Comparison of ENCODE assay signal across 1 cellular context in genomic region chr2:184067502-184067901, GRCh38.
TF ChIP-seq lines count a peak whose summit lies in the region.

No MANE protein-coding gene starts in this region.

TF ChIP-seq in WTC11, 78 proteins besides CTCF, POLR2A, EP300 and RAD21 (continued from another document):
- no peak for TF ChIP-seq HMGXB4 (CRISPR knock-in tag; IDR thresholded peaks at IDR 0.05)
- no peak for TF ChIP-seq SMAD4 (CRISPR knock-in tag; IDR thresholded peaks at IDR 0.05)
- TF ChIP-seq FOXJ3 (CRISPR knock-in tag; IDR thresholded peaks at IDR 0.05; ENCODE audit: borderline replicate concordance): no peak
- TF ChIP-seq HMGA2 (CRISPR knock-in tag; IDR thresholded peaks at IDR 0.05): no peak
TF ChIP-seq in WTC11: peak in this region for 0.
